9 cellular contexts compared by ENCODE assay signal in genomic region chr19:38669532-38669931, GRCh38. TPM values are rescaled to one million over a fixed set of nuclear protein-coding genes. Genes with fewer than 3 reads are reported as not detected.
DNase-seq lines count a peak whose midpoint lies in the region; ATAC-seq and TF ChIP-seq lines count a peak whose summit lies in the region.
"Had no signal": no experiment of that assay in that cellular context is flagged by ENCODE, and none has a peak within 500 bp of the region (broad histone marks: within the 10 kb centered on the region; RNA-seq: fewer than 3 reads in every experiment).

No MANE protein-coding gene starts in this region.

- H3K27ac ChIP-seq in BLaER1 (peak overlapping the region; percentile 81), mammary epithelial cell (ENCODE audit: insufficient read depth, low read depth, low read length) (peak overlapping the region; percentile 84)

- ATAC-seq in natural killer cell (peak; percentile 10 to 55 (median 48)), GM18907 (IDR thresholded peaks at IDR 0.05; ENCODE audit: unreplicated experiment) (no peak)

- BruUV-seq in mammary epithelial cell (replicated peaks; lab: Mats Ljungman, UMichigan): no TSS peak

- H3K27me3 ChIP-seq in BLaER1 (no peaks in the 10 kb centered on the region), mammary epithelial cell (ENCODE audit: insufficient read depth, low read length) (no peaks in the 10 kb centered on the region)

- peak overlapping the region; percentile 75 for H3K4me3 Mint-ChIP-seq in natural killer cell

- dilution Hi-C loops in mammary epithelial cell (cut with HindIII; ENCODE audit: low sequenced_read_pairs): no loop called here

- no peaks in the 10 kb centered on the region for H3K36me3 Mint-ChIP-seq in natural killer cell

- TF ChIP-seq CTCF in mammary epithelial cell (conservative IDR thresholded peaks at IDR 0.05 in 1 of 2, IDR thresholded peaks at IDR 0.05 in 1 of 2; ENCODE audit: extremely low read depth in 1 of 2, insufficient read depth in 1 of 2, low read depth in 1 of 2, low read length in 2 of 2) (no peak), natural killer cell (IDR thresholded peaks at IDR 0.05) (no peak)

- H3K27ac Mint-ChIP-seq in natural killer cell: peak overlapping the region; percentile 85

- CTCF ChIA-PET in mammary epithelial cell (lab: Charles Lee; ENCODE audit: low non-redundant PET): no interaction called here

- H3K36me3 ChIP-seq in BLaER1 (peaks cover 3% of the 10 kb centered on the region), mammary epithelial cell (ENCODE audit: insufficient read depth, low read length) (no peaks in the 10 kb centered on the region)

- DNase-seq in M059J (ENCODE audit: low read depth): peak; percentile 70
- no peak for DNase-seq in mammary epithelial cell
- DNase-seq in natural killer cell: peak; percentile 48
- DNase-seq in cerebellum (ENCODE audit: low spot score): no peak
- no peak for DNase-seq in NCI-H82 (lab: John Stamatoyannopoulos, UW)
- no peak for DNase-seq in KG1 (lab: John Stamatoyannopoulos, UW)
- DNase-seq: DMS79 treated with DMSO at 0.1 percent for 48 hours had no signal

- no peaks in the 10 kb centered on the region for H3K9me3 Mint-ChIP-seq in natural killer cell

- H3K4me1 Mint-ChIP-seq in natural killer cell: peaks cover 76 to 85% of the 10 kb centered on the region in 2 donors

- H3K9ac ChIP-seq in BLaER1: peak overlapping the region; percentile 55; the same call in 1 of the 2 replicates
- H3K9ac ChIP-seq in mammary epithelial cell (ENCODE audit: insufficient read depth, low read length): no peak overlapping the region

- no peaks in the 10 kb centered on the region for H3K27me3 Mint-ChIP-seq in natural killer cell (ENCODE audit: low read depth in 2 of 2)

- intact Hi-C loops in mammary epithelial cell (cut with micrococcal nuclease) (no loop called here), natural killer cell (cut with micrococcal nuclease) (loop anchor here (1.0 kb wide), 1 partner anchor 12 kb away; no protein-coding TSS in a partner anchor)

- 12% methylated on average over 5 of the region's 5 CpGs for WGBS in mammary epithelial cell (ENCODE audit: low coverage, missing lambda C conversion rate)

- H4K20me1 ChIP-seq in BLaER1 (peaks cover 22% of the 10 kb centered on the region), mammary epithelial cell (ENCODE audit: insufficient read depth, low read length) (no peaks in the 10 kb centered on the region)

- H3K9me3 ChIP-seq in BLaER1: no peaks in the 10 kb centered on the region
- no peaks in the 10 kb centered on the region for H3K9me3 ChIP-seq in mammary epithelial cell (replicated peaks; ENCODE audit: insufficient read depth, low read length)

- peak overlapping the region; percentile 44 for H3K4me3 ChIP-seq in BLaER1
- no peak overlapping the region for H3K4me3 ChIP-seq in mammary epithelial cell (replicated peaks in 1 of 3; ENCODE audit: insufficient read depth in 1 of 3, low read depth in 2 of 3, low read length in 3 of 3)

- H3K4me2 ChIP-seq in BLaER1: peak overlapping the region; percentile 81
- H3K4me2 ChIP-seq in mammary epithelial cell (ENCODE audit: insufficient read depth, low read depth, low read length): peak overlapping the region; percentile 55

- H2AFZ ChIP-seq in mammary epithelial cell (ENCODE audit: low read depth, low read length): no peak overlapping the region

- peaks cover 96% of the 10 kb centered on the region for H3K79me2 ChIP-seq in mammary epithelial cell (ENCODE audit: insufficient read depth, low read length)

- in situ Hi-C loops in mammary epithelial cell (cut with MboI; ENCODE audit: low sequenced_read_pairs in 2 of 2): no loop called here

- H3K4me1 ChIP-seq in BLaER1 (peaks cover 85% of the 10 kb centered on the region), mammary epithelial cell (ENCODE audit: insufficient read depth, low read length) (peaks cover 79% of the 10 kb centered on the region)

RNA-seq across cellular contexts. Expression of gene ACTN4, which starts 22.1 kb away (rescaled TPM):
- total RNA-seq in M059J (2014; rRNA removed; shearing (Covaris generic)): 271 and 536 TPM in 2 replicates
- 1,000 to 10,000 TPM in 1 of 2 donors, 100 to 1,000 TPM in 1; 951 to 1,146 TPM for total RNA-seq in mammary epithelial cell
- 524 TPM for polyA plus RNA-seq in mammary epithelial cell
- 912 TPM for polyA minus RNA-seq in mammary epithelial cell
- 100 to 1,000 TPM; 443 to 595 (median 541) TPM for total RNA-seq in natural killer cell
- total RNA-seq in cerebellum: 71.8 TPM

RNA-seq across cellular contexts. Expression of gene EIF3K, which starts 50.5 kb away (rescaled TPM):
- 615 and 648 TPM in 2 replicates for total RNA-seq in M059J (2014; rRNA removed; shearing (Covaris generic))
- total RNA-seq in mammary epithelial cell (100 to 1,000 TPM; 237 to 319 TPM), natural killer cell (100 to 1,000 TPM; 232 to 262 (median 238) TPM), cerebellum (98.1 TPM)
- polyA plus RNA-seq in mammary epithelial cell: 490 TPM
- 368 TPM for polyA minus RNA-seq in mammary epithelial cell

RNA-seq across cellular contexts. Expression of gene MAP4K1, which starts 51.8 kb away (rescaled TPM):
- total RNA-seq in M059J (2014; rRNA removed; shearing (Covaris generic)): 0.22 TPM in 1 of 2 replicates, not detected in the other
- total RNA-seq in mammary epithelial cell: under 1 TPM in 1 of 2 donors, not detected in 1; 0.75 TPM
- 0.51 TPM for polyA plus RNA-seq in mammary epithelial cell
- not detected for polyA minus RNA-seq in mammary epithelial cell
- 100 to 1,000 TPM; 162 to 201 (median 163) TPM for total RNA-seq in natural killer cell
- total RNA-seq in cerebellum: 0.27 TPM

Comparison
In these comparisons a context has a peak if more than half of its experiments do, and no peak if none do; other contexts are left out.
1. DNase-seq: peak in M059J (single experiment) and natural killer cell (single experiment); none in mammary epithelial cell (single experiment), cerebellum (single experiment), NCI-H82 (single experiment) and KG1 (single experiment).
2. RNA of gene MAP4K1, which starts 51.8 kb away (total RNA-seq): 162 to 201 TPM in natural killer cell; 0.75 TPM in mammary epithelial cell, 0.27 TPM in cerebellum (single experiment) and 0.22 TPM in M059J; every median in the first group is over 10 times any median in the second.